In genomic region chrX:135520553-135521404, GRCh38 we compare ENCODE assay signal across 8 cellular contexts. TPM values are rescaled to one million over a fixed set of nuclear protein-coding genes. Genes with fewer than 3 reads are reported as not detected.
DNase-seq lines count a peak whose midpoint lies in the region; ATAC-seq and TF ChIP-seq lines count a peak whose summit lies in the region.

A gene with protein sequence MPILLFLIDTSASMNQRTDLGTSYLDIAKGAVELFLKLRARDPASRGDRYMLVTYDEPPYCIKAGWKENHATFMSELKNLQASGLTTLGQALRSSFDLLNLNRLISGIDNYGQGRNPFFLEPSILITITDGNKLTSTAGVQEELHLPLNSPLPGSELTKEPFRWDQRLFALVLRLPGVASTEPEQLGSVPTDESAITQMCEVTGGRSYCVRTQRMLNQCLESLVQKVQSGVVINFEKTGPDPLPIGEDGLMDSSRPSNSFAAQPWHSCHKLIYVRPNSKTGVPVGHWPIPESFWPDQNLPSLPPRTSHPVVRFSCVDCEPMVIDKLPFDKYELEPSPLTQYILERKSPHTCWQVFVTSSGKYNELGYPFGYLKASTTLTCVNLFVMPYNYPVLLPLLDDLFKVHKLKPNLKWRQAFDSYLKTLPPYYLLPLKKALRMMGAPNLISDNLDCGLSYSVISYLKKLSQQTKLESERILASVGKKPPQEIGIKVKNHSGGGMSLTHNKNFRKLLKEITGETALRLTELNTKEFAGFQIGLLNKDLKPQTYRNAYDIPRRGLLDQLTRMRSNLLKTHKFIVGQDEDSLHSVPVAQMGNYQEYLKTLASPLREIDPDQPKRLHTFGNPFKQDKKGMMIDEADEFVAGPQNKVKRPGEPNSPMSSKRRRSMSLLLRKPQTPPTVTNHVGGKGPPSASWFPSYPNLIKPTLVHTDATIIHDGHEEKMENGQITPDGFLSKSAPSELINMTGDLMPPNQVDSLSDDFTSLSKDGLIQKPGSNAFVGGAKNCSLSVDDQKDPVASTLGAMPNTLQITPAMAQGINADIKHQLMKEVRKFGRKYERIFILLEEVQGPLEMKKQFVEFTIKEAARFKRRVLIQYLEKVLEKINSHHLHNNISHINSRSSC (plus strand): TSS chrX:135520660. CDS start chrX:135520993, 333 bp downstream.

- H3K27ac ChIP-seq in parathyroid adenoma, result peak within 1 kb of the TSS; percentile 92
- peak within 1 kb of the TSS; percentile 64 to 98 (median 94) for H3K27ac ChIP-seq in tibial nerve

- TF ChIP-seq EP300 in tibial nerve (IDR thresholded peaks at IDR 0.05), result peak in 1 of 2 donors; percentile 98

- H3K27me3 ChIP-seq in Loucy (ENCODE audit: insufficient read depth, low read length, poor library complexity, severe bottlenecking) (no peaks in the 10 kb centered on the region), parathyroid adenoma (ENCODE audit: control insufficient read depth, insufficient read depth, low read length) (no peaks in the 10 kb centered on the region), tibial nerve (no peaks in the 10 kb centered on the region)

- peaks cover 21% of the 10 kb centered on the region for H3K4me1 ChIP-seq in Loucy (ENCODE audit: insufficient read depth, low read length, poor library complexity, severe bottlenecking)
- H3K4me1 ChIP-seq in parathyroid adenoma, result no peaks in the 10 kb centered on the region
- H3K4me1 ChIP-seq in tibial nerve, result peaks cover 0 to 4% (median 0%) of the 10 kb centered on the region in 4 donors

- peak within 1 kb of the TSS; percentile 85 for H3K4me2 ChIP-seq in Loucy (ENCODE audit: low read depth, low read length, poor library complexity, severe bottlenecking)
- H3K4me2 ChIP-seq in parathyroid adenoma (ENCODE audit: low read length), result peak within 1 kb of the TSS; percentile 4

- intact Hi-C loops in Right ventricle myocardium inferior (cut with DNase I), result loop anchor here (2.0 kb wide), 1 partner anchor 100 kb away; the partner anchor contains the start of gene SMIM10L2A

- WGBS in tibial nerve, 2 donors, result 0 to 39% methylated on average over 21 to 50 of the region's 50 CpGs

- H3K9me3 ChIP-seq in Loucy (ENCODE audit: insufficient read depth, low read depth, low read length) (no peaks in the 10 kb centered on the region), parathyroid adenoma (ENCODE audit: control insufficient read depth, low read length) (no peaks in the 10 kb centered on the region), tibial nerve (no peaks in the 10 kb centered on the region)

- H3K9me2 ChIP-seq in Loucy (replicated peaks; ENCODE audit: low read depth, low read length), result no peaks in the 10 kb centered on the region

- peak; percentile 87 for ATAC-seq in activated naive CD8-positive, alpha-beta T cell treated with anti-CD3 and anti-CD28 coated beads, Interleukin-2, amount 10 ng/mL, durations not matched to agents 7 days and 5 days (ENCODE audit: low read depth)
- peak; percentile 86 for ATAC-seq in Right ventricle myocardium inferior

- H4K20me1 ChIP-seq in Loucy (ENCODE audit: insufficient read depth, low read length, poor library complexity, severe bottlenecking), result peaks cover 24% of the 10 kb centered on the region

- peak within 1 kb of the TSS; percentile 100 for H3K27ac Mint-ChIP-seq in activated naive CD8-positive, alpha-beta T cell treated with anti-CD3 and anti-CD28 coated beads, Interleukin-2, amount 10 ng/mL, durations not matched to agents 7 days and 5 days

- peak within 1 kb of the TSS; percentile 86 for H3K4me3 ChIP-seq in Loucy (ENCODE audit: low read length, poor library complexity, severe bottlenecking)
- H3K4me3 ChIP-seq in parathyroid adenoma (ENCODE audit: low read depth, low read length), result peak within 1 kb of the TSS; percentile 66
- H3K4me3 ChIP-seq in tibial nerve, result peak within 1 kb of the TSS; percentile 43 to 88 (median 72)

- no peaks in the 10 kb centered on the region for H3F3A ChIP-seq in Loucy (ENCODE audit: low read depth)

- TF ChIP-seq CTCF in Loucy (conservative IDR thresholded peaks at IDR 0.05; ENCODE audit: low read length) (no peak), parathyroid adenoma (IDR thresholded peaks at IDR 0.05) (no peak), tibial nerve (IDR thresholded peaks at IDR 0.05) (no peak)

- peak within 1 kb of the TSS; percentile 82 for H2AFZ ChIP-seq in Loucy (ENCODE audit: low read length)
- H2AFZ ChIP-seq in parathyroid adenoma, result peak within 1 kb of the TSS; percentile 86

- POLR2A ChIA-PET in activated naive CD8-positive, alpha-beta T cell treated with anti-CD3 and anti-CD28 coated beads, Interleukin-2, amount 10 ng/mL, durations not matched to agents 7 days and 5 days (lab: Charles Lee), result interaction anchor here (0.9 to 1.5 kb wide), 5 partner anchors 11 to 1351 kb away, joined by 3 to 5 read pairs (median 3); partner anchors contain the start of gene MMGT1

- DNase-seq in GDM1 (lab: John Stamatoyannopoulos, UW), result peak; percentile 88
- DNase-seq in GOT3 (lab: John Stamatoyannopoulos, UW), result peak; percentile 37
- DNase-seq in SW 1271 (lab: John Stamatoyannopoulos, UW), result peak; percentile 60 to 85
- DNase-seq in activated naive CD8-positive, alpha-beta T cell treated with anti-CD3 and anti-CD28 coated beads, Interleukin-2, amount 10 ng/mL, durations not matched to agents 7 days and 5 days, result peak; percentile 83
- DNase-seq in Right ventricle myocardium inferior (ENCODE audit: missing footprints), result peak; percentile 89
- DNase-seq in tibial nerve (ENCODE audit: low spot score in 2 of 2), result peak; percentile 69 to 88

- H3K4me1 Mint-ChIP-seq in activated naive CD8-positive, alpha-beta T cell treated with anti-CD3 and anti-CD28 coated beads, Interleukin-2, amount 10 ng/mL, durations not matched to agents 7 days and 5 days, result peaks cover 21% of the 10 kb centered on the region

- H3K36me3 ChIP-seq in Loucy (ENCODE audit: insufficient read depth, low read length) (no peaks in the 10 kb centered on the region), parathyroid adenoma (ENCODE audit: control insufficient read depth, insufficient read depth, low read length) (no peaks in the 10 kb centered on the region), tibial nerve (no peaks in the 10 kb centered on the region)

- peaks cover 15% of the 10 kb centered on the region for H3K36me3 Mint-ChIP-seq in activated naive CD8-positive, alpha-beta T cell treated with anti-CD3 and anti-CD28 coated beads, Interleukin-2, amount 10 ng/mL, durations not matched to agents 7 days and 5 days

- peaks cover 40% of the 10 kb centered on the region for H3K79me2 ChIP-seq in Loucy (ENCODE audit: insufficient read depth, low read length)
- no peaks in the 10 kb centered on the region for H3K79me2 ChIP-seq in parathyroid adenoma

- H3K27me3 Mint-ChIP-seq in activated naive CD8-positive, alpha-beta T cell treated with anti-CD3 and anti-CD28 coated beads, Interleukin-2, amount 10 ng/mL, durations not matched to agents 7 days and 5 days, result no peaks in the 10 kb centered on the region

- peak within 1 kb of the TSS; percentile 98 for H3K9ac ChIP-seq in Loucy (ENCODE audit: low read depth, low read length, poor library complexity, severe bottlenecking)
- H3K9ac ChIP-seq in parathyroid adenoma, result peak within 1 kb of the TSS; percentile 87

- H3K9me3 Mint-ChIP-seq in activated naive CD8-positive, alpha-beta T cell treated with anti-CD3 and anti-CD28 coated beads, Interleukin-2, amount 10 ng/mL, durations not matched to agents 7 days and 5 days, result no peaks in the 10 kb centered on the region

- H3K4me3 Mint-ChIP-seq in activated naive CD8-positive, alpha-beta T cell treated with anti-CD3 and anti-CD28 coated beads, Interleukin-2, amount 10 ng/mL, durations not matched to agents 7 days and 5 days, result peak within 1 kb of the TSS; percentile 99

- TF ChIP-seq POLR2A in tibial nerve (IDR thresholded peaks at IDR 0.05), result peak; percentile 84 to 95

RNA-seq across cellular contexts. Expression of the gene that starts here (rescaled TPM):
- total RNA-seq in activated naive CD8-positive, alpha-beta T cell treated with anti-CD3 and anti-CD28 coated beads, Interleukin-2, amount 10 ng/mL, durations not matched to agents 7 days and 5 days, result 10 to 100 TPM; 31.7 to 33.2 TPM
- total RNA-seq in Right ventricle myocardium inferior (3.2 TPM), tibial nerve (10 to 100 TPM; 12.1 to 34.3 (median 13.9) TPM)

Comparison
In these comparisons a context has a peak if more than half of its experiments do, and no peak if none do; other contexts are left out.
1. Peak in every context shown above with its lines: DNase-seq, ATAC-seq, H3K4me3 ChIP-seq and H3K27ac ChIP-seq.
2. DNase-seq: peak in every context shown above with its lines; median percentile 89 in Right ventricle myocardium inferior; 88 in GDM1; 83 in activated naive CD8-positive, alpha-beta T cell treated with anti-CD3 and anti-CD28 coated beads, Interleukin-2, amount 10 ng/mL, durations not matched to agents 7 days and 5 days; 78 in tibial nerve; 72 in SW 1271; 37 in GOT3.